In the genomic region with DNA sequence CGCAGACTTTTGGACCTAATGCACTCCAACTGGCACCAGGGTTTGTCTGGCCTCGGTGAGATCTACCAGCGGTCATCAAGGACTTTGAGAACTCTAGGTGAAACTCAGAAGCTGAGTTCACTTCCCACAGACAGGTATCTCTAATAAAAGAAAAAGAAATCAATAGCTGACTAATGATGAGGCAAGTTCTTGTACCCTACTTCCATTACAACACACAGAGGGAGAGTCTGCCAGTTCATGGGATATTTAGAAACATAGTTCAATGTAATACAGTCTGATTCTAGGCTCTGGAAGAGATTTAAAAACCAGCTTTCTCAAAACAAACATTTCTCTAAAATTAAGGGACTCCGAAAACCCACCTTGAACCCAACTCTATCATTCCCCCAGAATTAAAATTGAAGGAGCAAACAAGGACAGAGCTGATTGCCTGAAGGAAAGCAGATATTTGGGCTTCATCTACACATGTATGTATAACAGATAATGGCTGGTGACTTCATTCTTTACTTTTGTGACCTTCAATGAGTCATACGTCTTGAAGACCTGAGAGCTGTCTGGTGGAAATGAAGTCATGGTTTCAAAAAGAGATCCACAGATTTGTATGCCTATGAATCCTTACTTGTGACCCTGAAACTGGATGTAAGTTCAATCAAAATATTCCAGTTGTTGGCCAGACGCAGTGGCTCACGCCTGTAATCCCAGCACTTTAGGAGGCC, we compare ENCODE assay signal across 26 cellular contexts. TPM values are rescaled to one million over a fixed set of nuclear protein-coding genes. Genes with fewer than 3 reads are reported as not detected.
"Had no signal": no experiment of that assay in that cellular context is flagged by ENCODE, and none has a peak within 500 bp of the region (broad histone marks: within the 10 kb centered on the region; RNA-seq: fewer than 3 reads in every experiment).

No MANE protein-coding gene starts in this region.

- H3K36me3 ChIP-seq: ascending aorta, brain microvascular endothelial cell, SJSA1 had no signal

- H3K27me3 ChIP-seq: ascending aorta, brain microvascular endothelial cell, SJSA1 had no signal

- DNase-seq: activated CD4-positive, alpha-beta T cell treated with anti-CD3 and anti-CD28 coated beads for 4 hours; activated CD8-positive, alpha-beta memory T cell treated with anti-CD3 and anti-CD28 coated beads, Interleukin-2, amount 50 U/mL, for 4 hours; activated CD8-positive, alpha-beta T cell treated with anti-CD3 and anti-CD28 coated beads for 36 hours; activated naive CD4-positive, alpha-beta T cell treated with anti-CD3 and anti-CD28 coated beads, Interleukin-2, amount 50 U/mL, for 16 hours; activated T-cell treated with anti-CD3 and anti-CD28 coated beads, Interleukin-2, amount 50 U/mL, for 72 hours; brain microvascular endothelial cell; Karpas-422; NCI-H1048; NCI-H1930; NCI-H2171; NCI-H2227 treated with DMSO at 0.1 percent for 48 hours; NCI-H526; NCI-H774; SHP77; SW 1271 had no signal

- ATAC-seq: activated CD4-positive, CD25-positive, alpha-beta regulatory T cell treated with anti-CD3 and anti-CD28 coated beads, Interleukin-2, amount 50 U/mL, for 24 hours; activated CD8-positive, alpha-beta T cell treated with anti-CD3 and anti-CD28 coated beads for 36 hours; activated T-cell treated with anti-CD3 and anti-CD28 coated beads, Interleukin-2, amount 50 U/mL, for 72 hours; Panc1; SK-N-SH treated with all-trans-retinoic acid at 6 μM for 48 hours had no signal

- H3K27ac Mint-ChIP-seq: activated CD8-positive, alpha-beta T cell treated with anti-CD3 and anti-CD28 coated beads for 36 hours; activated T-cell treated with anti-CD3 and anti-CD28 coated beads, Interleukin-2, amount 50 U/mL, for 72 hours; T-helper 2 cell treated with Interferon-gamma antibody and Interleukin-4, amounts not matched to agents 5 μg/mL and 100 μg/mL, for 36 hours had no signal

- H3K4me1 ChIP-seq: ascending aorta, SJSA1 had no signal

- H3K4me3 ChIP-seq: ascending aorta, SJSA1 had no signal

- H3K9me3 ChIP-seq: ascending aorta, SJSA1 had no signal

- H3K9me3 Mint-ChIP-seq: activated CD8-positive, alpha-beta T cell treated with anti-CD3 and anti-CD28 coated beads for 36 hours; T-helper 2 cell treated with Interferon-gamma antibody and Interleukin-4, amounts not matched to agents 5 μg/mL and 100 μg/mL, for 36 hours had no signal

- H3K27ac ChIP-seq: ascending aorta, brain microvascular endothelial cell, SJSA1 had no signal

RNA-seq across cellular contexts. Expression of a gene that starts 2.7 kb away (rescaled TPM):
- total RNA-seq: activated CD8-positive, alpha-beta T cell treated with anti-CD3 and anti-CD28 coated beads for 36 hours; activated T-cell treated with anti-CD3 and anti-CD28 coated beads, Interleukin-2, amount 50 U/mL, for 72 hours; ascending aorta; cardiac septum; cerebellum; NCI-H460; OCI-LY7; SJSA1; T-helper 1 cell treated with Interleukin-12 subunit alpha and Interleukin-12 subunit beta and Interleukin-4 antibody, amounts not matched to agents 30 ng/mL and 1 ng/mL, for 36 hours had no signal

RNA-seq across cellular contexts. Expression of a gene that starts 32.7 kb away (rescaled TPM):
- total RNA-seq: activated CD8-positive, alpha-beta T cell treated with anti-CD3 and anti-CD28 coated beads for 36 hours; activated T-cell treated with anti-CD3 and anti-CD28 coated beads, Interleukin-2, amount 50 U/mL, for 72 hours; ascending aorta; cardiac septum; cerebellum; NCI-H460; OCI-LY7; SJSA1; T-helper 1 cell treated with Interleukin-12 subunit alpha and Interleukin-12 subunit beta and Interleukin-4 antibody, amounts not matched to agents 30 ng/mL and 1 ng/mL, for 36 hours had no signal

RNA-seq across cellular contexts. Expression of a gene that starts 42.3 kb away (rescaled TPM):
- total RNA-seq: activated CD8-positive, alpha-beta T cell treated with anti-CD3 and anti-CD28 coated beads for 36 hours; activated T-cell treated with anti-CD3 and anti-CD28 coated beads, Interleukin-2, amount 50 U/mL, for 72 hours; ascending aorta; cardiac septum; cerebellum; NCI-H460; OCI-LY7; SJSA1; T-helper 1 cell treated with Interleukin-12 subunit alpha and Interleukin-12 subunit beta and Interleukin-4 antibody, amounts not matched to agents 30 ng/mL and 1 ng/mL, for 36 hours had no signal
